In genomic region chr3:57007513-57008415, GRCh38 we compare ENCODE assay signal across 9 cellular contexts.
DNase-seq lines count a peak whose midpoint lies in the region; ATAC-seq lines count a peak whose summit lies in the region.
"Had no signal": no experiment of that assay in that cellular context is flagged by ENCODE, and none has a peak within 500 bp of the region (broad histone marks: within the 10 kb centered on the region; RNA-seq: fewer than 3 reads in every experiment).

No MANE protein-coding gene starts in this region.

- H3K27me3 Mint-ChIP-seq in T-helper 2 cell treated with Interferon-gamma antibody and Interleukin-4, amounts not matched to agents 5 μg/mL and 100 μg/mL, for 36 hours (ENCODE audit: low read depth) = peaks cover 3% of the 10 kb centered on the region
- H3K27me3 Mint-ChIP-seq in activated naive CD8-positive, alpha-beta T cell treated with anti-CD3 and anti-CD28 coated beads, Interleukin-2, amount 50 U/mL, for 24 hours = peaks cover 6% of the 10 kb centered on the region

- H3K4me3 Mint-ChIP-seq in T-helper 2 cell treated with Interferon-gamma antibody and Interleukin-4, amounts not matched to agents 5 μg/mL and 100 μg/mL, for 36 hours = peak overlapping the region; percentile 55
- no peak overlapping the region for H3K4me3 Mint-ChIP-seq in activated naive CD8-positive, alpha-beta T cell treated with anti-CD3 and anti-CD28 coated beads, Interleukin-2, amount 50 U/mL, for 24 hours
- H3K4me3 Mint-ChIP-seq: B cell had no signal

- H3K9me3 Mint-ChIP-seq in T-helper 2 cell treated with Interferon-gamma antibody and Interleukin-4, amounts not matched to agents 5 μg/mL and 100 μg/mL, for 36 hours = no peaks in the 10 kb centered on the region
- no peaks in the 10 kb centered on the region for H3K9me3 Mint-ChIP-seq in activated naive CD8-positive, alpha-beta T cell treated with anti-CD3 and anti-CD28 coated beads, Interleukin-2, amount 50 U/mL, for 24 hours

- peaks cover 5% of the 10 kb centered on the region for H3K4me1 Mint-ChIP-seq in T-helper 2 cell treated with Interferon-gamma antibody and Interleukin-4, amounts not matched to agents 5 μg/mL and 100 μg/mL, for 36 hours (ENCODE audit: low read depth)
- peaks cover 9% of the 10 kb centered on the region for H3K4me1 Mint-ChIP-seq in activated naive CD8-positive, alpha-beta T cell treated with anti-CD3 and anti-CD28 coated beads, Interleukin-2, amount 50 U/mL, for 24 hours
- H3K4me1 Mint-ChIP-seq: B cell had no signal

- peak overlapping the region; percentile 1 for H3K27ac Mint-ChIP-seq in T-helper 2 cell treated with Interferon-gamma antibody and Interleukin-4, amounts not matched to agents 5 μg/mL and 100 μg/mL, for 36 hours
- peak overlapping the region; percentile 37 for H3K27ac Mint-ChIP-seq in activated naive CD8-positive, alpha-beta T cell treated with anti-CD3 and anti-CD28 coated beads, Interleukin-2, amount 50 U/mL, for 24 hours
- H3K27ac Mint-ChIP-seq: B cell had no signal

- no peak for DNase-seq in T-helper 2 cell treated with Interferon-gamma antibody and Interleukin-4, amounts not matched to agents 5 μg/mL and 100 μg/mL, for 36 hours (ENCODE audit: low spot score)
- DNase-seq in T-helper 2 cell = no peak
- DNase-seq in activated naive CD8-positive, alpha-beta T cell treated with anti-CD3 and anti-CD28 coated beads, Interleukin-2, amount 50 U/mL, for 24 hours = peak; percentile 31
- DNase-seq in islet precursor cell = peak; percentile 94
- DNase-seq in stimulated activated CD8-positive, alpha-beta memory T cell treated with anti-CD3 and anti-CD28 coated beads, Interleukin-7, amount 100 ng/mL, for 4 hours (ENCODE audit: low read depth in 2 of 2) = peak; percentile 17 to 28
- no peak for DNase-seq in stimulated activated naive CD4-positive, alpha-beta T cell treated with Interleukin-2 at 50 U/mL for 16 hours (lab: John Stamatoyannopoulos, UW)

- peak; percentile 75 for ATAC-seq in activated naive CD8-positive, alpha-beta T cell treated with anti-CD3 and anti-CD28 coated beads, Interleukin-2, amount 50 U/mL, for 24 hours
- no peak for ATAC-seq in GM18868 (IDR thresholded peaks at IDR 0.05; ENCODE audit: unreplicated experiment)
- ATAC-seq in GM19397 (IDR thresholded peaks at IDR 0.05; ENCODE audit: unreplicated experiment) = no peak

- no peaks in the 10 kb centered on the region for H3K36me3 Mint-ChIP-seq in T-helper 2 cell treated with Interferon-gamma antibody and Interleukin-4, amounts not matched to agents 5 μg/mL and 100 μg/mL, for 36 hours (ENCODE audit: low read depth)
- H3K36me3 Mint-ChIP-seq in activated naive CD8-positive, alpha-beta T cell treated with anti-CD3 and anti-CD28 coated beads, Interleukin-2, amount 50 U/mL, for 24 hours (ENCODE audit: low read depth) = no peaks in the 10 kb centered on the region

Comparison
In these comparisons a context has a peak if more than half of its experiments do, and no peak if none do; other contexts are left out.
1. DNase-seq: peak in activated naive CD8-positive, alpha-beta T cell treated with anti-CD3 and anti-CD28 coated beads, Interleukin-2, amount 50 U/mL, for 24 hours (single experiment), islet precursor cell (single experiment) and stimulated activated CD8-positive, alpha-beta memory T cell treated with anti-CD3 and anti-CD28 coated beads, Interleukin-7, amount 100 ng/mL, for 4 hours (2 of 2); none in T-helper 2 cell treated with Interferon-gamma antibody and Interleukin-4, amounts not matched to agents 5 μg/mL and 100 μg/mL, for 36 hours (single experiment), T-helper 2 cell (0 of 5) and stimulated activated naive CD4-positive, alpha-beta T cell treated with Interleukin-2 at 50 U/mL for 16 hours (single experiment).